ENCODE assay signal across 1 cellular context in genomic region chr6:26021350-26022165, GRCh38.
A peak's percentile ranks its signal among the peaks of the same experiment; 100 is the strongest.
TF ChIP-seq lines count a peak whose summit lies in the region.

No MANE protein-coding gene starts in this region.

TF ChIP-seq in K562, 482 proteins besides CTCF, POLR2A, EP300 and RAD21 (continued from another document):
- TF ChIP-seq RREB1 (CRISPR knock-in tag; IDR thresholded peaks at IDR 0.05), result peak; percentile 84; the same call in 1 of the 2 replicates
- TF ChIP-seq NFRKB (IDR thresholded peaks at IDR 0.05; ENCODE audit: low read depth), result peak; percentile 85; the same call in 1 of the 2 replicates
- TF ChIP-seq ILK (tag; IDR thresholded peaks at IDR 0.05; ENCODE audit: borderline replicate concordance, low read depth), result no peak
- TF ChIP-seq CREB5 (CRISPR knock-in tag; IDR thresholded peaks at IDR 0.05), result no peak
- TF ChIP-seq ZNF699 (CRISPR knock-in tag; IDR thresholded peaks at IDR 0.05; ENCODE audit: insufficient replicate concordance), result no peak
- no peak for TF ChIP-seq SAFB (IDR thresholded peaks at IDR 0.05; ENCODE audit: borderline replicate concordance, low read depth, low read length)
- peak; percentile 67; the same call in 1 of the 2 replicates for TF ChIP-seq BCOR (IDR thresholded peaks at IDR 0.05)
- TF ChIP-seq RB1 (IDR thresholded peaks at IDR 0.05; ENCODE audit: low read depth), result peak; percentile 78
- peak; percentile 73; the same call in 1 of the 2 replicates for TF ChIP-seq CAMTA2 (CRISPR knock-in tag; conservative IDR thresholded peaks at IDR 0.05)
- no peak for TF ChIP-seq ZNF277 (CRISPR knock-in tag; IDR thresholded peaks at IDR 0.05; ENCODE audit: borderline replicate concordance)
- TF ChIP-seq ZC3H4 (CRISPR knock-in tag; IDR thresholded peaks at IDR 0.05; ENCODE audit: borderline replicate concordance), result peak; percentile 90; the same call in 1 of the 2 replicates
- TF ChIP-seq ZNF24 (IDR thresholded peaks at IDR 0.05), result 0 out of 2 replicates have a peak, but pooled peaks have one; percentile 5
- 0 out of 2 replicates have a peak, but pooled peaks have one; percentile 30 for TF ChIP-seq ZZZ3 (IDR thresholded peaks at IDR 0.05)
- no peak for TF ChIP-seq TEAD4 (IDR thresholded peaks at IDR 0.05; ENCODE audit: low read length)
- TF ChIP-seq TEAD4 (CRISPR knock-in tag; IDR thresholded peaks at IDR 0.05; ENCODE audit: borderline replicate concordance), result 0 out of 2 replicates have a peak, but pooled peaks have one; percentile 18
- peak in 1 of 2 experiments; percentile 53; a peak in 1 of 4 replicates for TF ChIP-seq TEAD1 (CRISPR knock-in tag; IDR thresholded peaks at IDR 0.05)
- TF ChIP-seq MAZ (CRISPR knock-in tag; conservative IDR thresholded peaks at IDR 0.05 in 1 of 2, IDR thresholded peaks at IDR 0.05 in 1 of 2), result peak; percentile 37 to 68; a peak in 3 of 4 replicates
- no peak for TF ChIP-seq ZNF143 (CRISPR knock-in tag; IDR thresholded peaks at IDR 0.05)
- TF ChIP-seq ZNF316 (IDR thresholded peaks at IDR 0.05), result no peak
- 0 out of 2 replicates have a peak, but pooled peaks have one; percentile 78 for TF ChIP-seq ZNF232 (CRISPR knock-in tag; IDR thresholded peaks at IDR 0.05)
- peak; percentile 74 for TF ChIP-seq NKRF (IDR thresholded peaks at IDR 0.05; ENCODE audit: borderline replicate concordance)
